Comparison of ENCODE assay signal across 8 cellular contexts in genomic region chr3:52238761-52239701, GRCh38. TPM values are rescaled to one million over a fixed set of nuclear protein-coding genes. Genes with fewer than 3 reads are reported as not detected.
DNase-seq lines count a peak whose midpoint lies in the region; ATAC-seq, FAIRE-seq and TF ChIP-seq lines count a peak whose summit lies in the region.

TSS of gene TWF2 (minus strand) at chr3:52239158. CDS start at chr3:52239016, 142 bp downstream.

- dilution Hi-C loops in keratinocyte (cut with MboI; ENCODE audit: extremely low pct_ligation_motif_present, low sequenced_read_pairs) = no loop called here

- peak within 1 kb of the TSS; percentile 84 for H3K27ac ChIP-seq in keratinocyte (ENCODE audit: control insufficient read depth, insufficient read depth, low read length)

- H4K20me1 ChIP-seq in keratinocyte (ENCODE audit: control insufficient read depth, extremely low read depth, insufficient read depth, low read length) = peaks cover 5% of the 10 kb centered on the region

- peak in 2 of 3 experiments; percentile 39 to 53 for TF ChIP-seq CTCF in keratinocyte (optimal IDR thresholded peaks at IDR 0.05 in 1 of 3, IDR thresholded peaks at IDR 0.05 in 1 of 3, conservative IDR thresholded peaks at IDR 0.05 in 1 of 3; ENCODE audit: extremely low read depth in 1 of 3, insufficient read depth in 2 of 3, low read length in 3 of 3)

- peaks cover 5 to 11% of the 10 kb centered on the region in 2 experiments for H3K36me3 ChIP-seq in keratinocyte (ENCODE audit: control insufficient read depth in 2 of 2, extremely low read depth in 1 of 2, insufficient read depth in 2 of 2, low read length in 2 of 2)

- H3K4me3 ChIP-seq in keratinocyte (ENCODE audit: control insufficient read depth in 2 of 3, extremely low read depth in 1 of 3, insufficient read depth in 2 of 3, low read depth in 1 of 3, low read length in 3 of 3) = peak within 1 kb of the TSS; percentile 75 to 91 (median 76)

- peak within 1 kb of the TSS; percentile 89 for H3K9ac ChIP-seq in keratinocyte (ENCODE audit: control insufficient read depth, extremely low read depth, insufficient read depth, low read length)

- peaks cover 36% of the 10 kb centered on the region for H3K4me1 ChIP-seq in keratinocyte (ENCODE audit: control insufficient read depth, extremely low read depth, insufficient read depth, low read length)

- H3K9me1 ChIP-seq in keratinocyte (ENCODE audit: control insufficient read depth, extremely low read depth, insufficient read depth, low read length) = no peaks in the 10 kb centered on the region

- H3K27me3 ChIP-seq in keratinocyte (ENCODE audit: control insufficient read depth, extremely low read depth, insufficient read depth, low read length) = no peaks in the 10 kb centered on the region

- FAIRE-seq in keratinocyte (lab: Jason Lieb, UNC) = no peak

- peak within 1 kb of the TSS; percentile 88 for H2AFZ ChIP-seq in keratinocyte (ENCODE audit: control insufficient read depth, low read length)

- H3K9me3 ChIP-seq in keratinocyte (ENCODE audit: control insufficient read depth, low read depth, low read length) = no peaks in the 10 kb centered on the region

- peak; percentile 78 for ATAC-seq in HG02763 (IDR thresholded peaks at IDR 0.05; ENCODE audit: unreplicated experiment)

- H3K4me2 ChIP-seq in keratinocyte (ENCODE audit: control insufficient read depth, extremely low read depth, insufficient read depth, low read depth, low read length) = peak within 1 kb of the TSS; percentile 90

- DNase-seq in NCI-H1092 treated with DMSO at 0.1 percent for 48 hours (lab: John Stamatoyannopoulos, UW) (peak; percentile 39), NCI-H1092 (lab: John Stamatoyannopoulos, UW) (no peak), NCI-H2107 treated with DMSO at 0.1 percent for 48 hours (lab: John Stamatoyannopoulos, UW; ENCODE audit: unreplicated experiment) (peak; percentile 7), keratinocyte (ENCODE audit: low read depth, low spot score) (no peak)
- peak; percentile 74 for DNase-seq in activated CD4-positive, CD25-positive, alpha-beta regulatory T cell treated with anti-CD3 and anti-CD28 coated beads, Interleukin-2, amount 50 U/mL, for 16 hours (ENCODE audit: low read depth, low spot score)
- peak; percentile 88 for DNase-seq in central memory CD4-positive, alpha-beta T cell
- DNase-seq in stimulated activated CD4-positive, alpha-beta T cell treated with anti-CD3 and anti-CD28 coated beads, Interleukin-12 subunit alpha, Interleukin-12 subunit beta, amount 100 ng/mL, for 48 hours (ENCODE audit: low read depth in 2 of 3, low spot score in 1 of 3) = peak; percentile 72 to 82 (median 75)

- peaks cover 49% of the 10 kb centered on the region for H3K79me2 ChIP-seq in keratinocyte (ENCODE audit: control insufficient read depth, insufficient read depth, low read length)

RNA-seq across cellular contexts. Expression of gene TWF2, which starts in this region (rescaled TPM):
- 70.4 to 113 TPM (median 77.0 TPM) in 3 replicates for polyA plus RNA-seq in keratinocyte
- polyA plus RNA-seq in keratinocyte (2011; ENCODE audit: low read depth) = 17.4 TPM
- 66.4 and 134 TPM in 2 replicates for polyA plus RNA-seq in keratinocyte (2011; cell fraction: cytosol; rRNA removed)
- polyA plus RNA-seq in keratinocyte (2011; cell fraction: nucleus; rRNA removed) = 63.2 and 86.3 TPM in 2 replicates
- polyA plus RNA-seq in keratinocyte (2012; ENCODE audit: low replicate concordance) = 33.1 and 98.3 TPM in 2 replicates
- 57.0 to 139 TPM (median 67.1 TPM) in 3 replicates for polyA minus RNA-seq in keratinocyte
- polyA minus RNA-seq in keratinocyte (2011; cell fraction: cytosol; rRNA and poly(A)+ RNA removed) = 124 TPM
- 41.2 and 43.6 TPM in 2 replicates for polyA minus RNA-seq in keratinocyte (2011; cell fraction: nucleus; rRNA and poly(A)+ RNA removed)

Comparison
In these comparisons a context has a peak if more than half of its experiments do, and no peak if none do; other contexts are left out.
1. DNase-seq: peak in NCI-H1092 treated with DMSO at 0.1 percent for 48 hours (single experiment), NCI-H2107 treated with DMSO at 0.1 percent for 48 hours (single experiment), activated CD4-positive, CD25-positive, alpha-beta regulatory T cell treated with anti-CD3 and anti-CD28 coated beads, Interleukin-2, amount 50 U/mL, for 16 hours (single experiment), central memory CD4-positive, alpha-beta T cell (single experiment) and stimulated activated CD4-positive, alpha-beta T cell treated with anti-CD3 and anti-CD28 coated beads, Interleukin-12 subunit alpha, Interleukin-12 subunit beta, amount 100 ng/mL, for 48 hours (3 of 3); none in NCI-H1092 (single experiment) and keratinocyte (single experiment).